In genomic region chr11:12746593-12747097, GRCh38 we compare ENCODE assay signal across 9 cellular contexts.
DNase-seq lines count a peak whose midpoint lies in the region; ATAC-seq, FAIRE-seq and TF ChIP-seq lines count a peak whose summit lies in the region.
"Had no signal": no experiment of that assay in that cellular context is flagged by ENCODE, and none has a peak within 500 bp of the region (broad histone marks: within the 10 kb centered on the region; RNA-seq: fewer than 3 reads in every experiment).

No MANE protein-coding gene starts in this region.

- peak overlapping the region; percentile 5 for H3K27ac ChIP-seq in astrocyte (ENCODE audit: low read depth, low read length)
- H3K27ac ChIP-seq in HepG2 (ENCODE audit: extremely low read length, insufficient read depth, low read length), result no peak overlapping the region

- DNase-seq in DMS 273 (lab: John Stamatoyannopoulos, UW; ENCODE audit: unreplicated experiment), result peak; percentile 95
- DNase-seq in NCI-H2029 (lab: John Stamatoyannopoulos, UW), result peak; percentile 92
- DNase-seq in astrocyte (ENCODE audit: low read depth), result peak; percentile 92
- peak; percentile 29 for DNase-seq in HepG2 (ENCODE audit: low spot score)
- DNase-seq in GM19240 (ENCODE audit: insufficient read length, low spot score), result no peak
- DNase-seq in dermis blood vessel endothelial cell, result no peak

- no peaks in the 10 kb centered on the region for H3K27me3 ChIP-seq in astrocyte (ENCODE audit: insufficient read depth, low read length)
- H3K27me3 ChIP-seq in HepG2 (ENCODE audit: control insufficient read depth in 1 of 2, insufficient read depth in 2 of 2, low read length in 2 of 2), result no peaks in the 10 kb centered on the region

- H3K4me3 ChIP-seq in astrocyte (ENCODE audit: insufficient read depth, low read depth, low read length) (no peak overlapping the region), HepG2 (replicated peaks in 1 of 3; ENCODE audit: insufficient read depth in 1 of 3, low read depth in 2 of 3, low read length in 3 of 3) (no peak overlapping the region)

- intact Hi-C loops in HepG2 (cut with micrococcal nuclease; ENCODE audit: unreplicated experiment), result no loop called here

- no peak overlapping the region for H2AFZ ChIP-seq in astrocyte (ENCODE audit: low read depth, low read length)
- no peak overlapping the region for H2AFZ ChIP-seq in HepG2 (ENCODE audit: low read length)

- no peaks in the 10 kb centered on the region for H3K9me3 ChIP-seq in astrocyte (ENCODE audit: insufficient read depth, low read depth, low read length)
- no peaks in the 10 kb centered on the region for H3K9me3 ChIP-seq in HepG2 (ENCODE audit: low read length)

- TF ChIP-seq POLR2A in HepG2 (IDR thresholded peaks at IDR 0.05; ENCODE audit: insufficient read depth in 1 of 2, low read depth in 2 of 2, low read length in 2 of 2), result no peak

- ATAC-seq in HepG2, result peak; percentile 38
- ATAC-seq in HG02759 (IDR thresholded peaks at IDR 0.05; ENCODE audit: unreplicated experiment), result no peak
- no peak for ATAC-seq in GM18870 (IDR thresholded peaks at IDR 0.05; ENCODE audit: unreplicated experiment)

- TF ChIP-seq EP300 in HepG2 (IDR thresholded peaks at IDR 0.05; ENCODE audit: low read depth in 2 of 2, low read length in 2 of 2) (no peak), HepG2 (CRISPR knock-in tag; IDR thresholded peaks at IDR 0.05; ENCODE audit: borderline replicate concordance) (no peak)

- H3K36me3 Mint-ChIP-seq in astrocyte (ENCODE audit: low read depth, unreplicated experiment), result no peaks in the 10 kb centered on the region
- H3K36me3 Mint-ChIP-seq: naive thymus-derived CD8-positive, alpha-beta T cell had no signal

- H3K9me3 Mint-ChIP-seq in astrocyte (ENCODE audit: unreplicated experiment), result no peaks in the 10 kb centered on the region
- H3K9me3 Mint-ChIP-seq: naive thymus-derived CD8-positive, alpha-beta T cell had no signal

- H4K20me1 ChIP-seq in astrocyte (ENCODE audit: insufficient read depth, low read length), result peaks cover 95% of the 10 kb centered on the region
- H4K20me1 ChIP-seq in HepG2 (ENCODE audit: insufficient read depth, low read length), result peaks cover 17% of the 10 kb centered on the region

- POLR2A ChIA-PET in HepG2 (lab: Yijun Ruan, JAX), result interaction anchor here (0.5 kb wide), 1 partner anchor 56 kb away, joined by 3 read pairs; no protein-coding TSS in a partner anchor

- TF ChIP-seq CTCF in astrocyte (IDR thresholded peaks at IDR 0.05; ENCODE audit: insufficient read depth, low read depth, low read length), result peak; percentile 9
- no peak for TF ChIP-seq CTCF in HepG2 (CRISPR knock-in tag; IDR thresholded peaks at IDR 0.05)

- peak overlapping the region; percentile 30 for H3K27ac Mint-ChIP-seq in astrocyte (ENCODE audit: unreplicated experiment)
- H3K27ac Mint-ChIP-seq: naive thymus-derived CD8-positive, alpha-beta T cell had no signal

- H3K36me3 ChIP-seq in astrocyte (ENCODE audit: insufficient read depth, low read length) (no peaks in the 10 kb centered on the region), HepG2 (replicated peaks in 1 of 2; ENCODE audit: control insufficient read depth in 1 of 2, insufficient read depth in 2 of 2, low read length in 2 of 2) (no peaks in the 10 kb centered on the region)

- H3K4me2 ChIP-seq in astrocyte (ENCODE audit: low read length) (peak overlapping the region; percentile 66), HepG2 (ENCODE audit: low read depth, low read length) (no peak overlapping the region)

- peaks cover 40% of the 10 kb centered on the region for H3K4me1 Mint-ChIP-seq in astrocyte (ENCODE audit: low read depth, unreplicated experiment)

- peak overlapping the region; percentile 43 for H3K4me3 Mint-ChIP-seq in astrocyte (ENCODE audit: unreplicated experiment)
- H3K4me3 Mint-ChIP-seq: naive thymus-derived CD8-positive, alpha-beta T cell had no signal

- BruUV-seq in HepG2 (replicated peaks; lab: Mats Ljungman, UMichigan), result no TSS peak

- no peaks in the 10 kb centered on the region for H3K27me3 Mint-ChIP-seq in astrocyte (ENCODE audit: low read depth, unreplicated experiment)

- WGBS in HepG2 (ENCODE audit: low lambda C conversion rate), result 79% methylated on average over 6 of the region's 6 CpGs

- CTCF ChIA-PET in HepG2 (lab: Yijun Ruan, JAX; ENCODE audit: low intra/inter-chr PET ratio, low total read pairs), result no interaction called here

- no peak for TF ChIP-seq RAD21 in HepG2 (CRISPR knock-in tag; IDR thresholded peaks at IDR 0.05)

- peaks cover 96% of the 10 kb centered on the region for H3K79me2 ChIP-seq in astrocyte (ENCODE audit: insufficient read depth, low read length)
- peaks cover 26% of the 10 kb centered on the region for H3K79me2 ChIP-seq in HepG2 (ENCODE audit: insufficient read depth, low read length)

- no peak overlapping the region for H3K9ac ChIP-seq in astrocyte (ENCODE audit: low read length)
- H3K9ac ChIP-seq in HepG2 (ENCODE audit: insufficient read depth, low read depth, low read length), result no peak overlapping the region

- in situ Hi-C loops in HepG2 (cut with HindIII; ENCODE audit: extremely low pct_ligation_motif_present, low pct_unique_long_range_greater_than_20kb), result no loop called here

- no peak for FAIRE-seq in astrocyte (lab: Jason Lieb, UNC)
- no peak for FAIRE-seq in HepG2 (lab: Jason Lieb, UNC)

- H3K4me1 ChIP-seq in astrocyte (ENCODE audit: insufficient read depth, low read length) (peaks cover 19% of the 10 kb centered on the region), HepG2 (ENCODE audit: insufficient read depth, low read length) (peaks cover 42% of the 10 kb centered on the region)

TF ChIP-seq in HepG2, 621 proteins besides CTCF, POLR2A, EP300 and RAD21:
- 0 out of 2 replicates have a peak, but pooled peaks have one; percentile 24 for TF ChIP-seq PATZ1 (CRISPR knock-in tag; IDR thresholded peaks at IDR 0.05)
- TF ChIP-seq ZNF687 (CRISPR knock-in tag; IDR thresholded peaks at IDR 0.05), result peak; percentile 24
- TF ChIP-seq SIX4 (CRISPR knock-in tag; IDR thresholded peaks at IDR 0.05), result peak; percentile 95
- TF ChIP-seq PHF21A (CRISPR knock-in tag; IDR thresholded peaks at IDR 0.05), result no peak
- TF ChIP-seq ZNF101 (CRISPR knock-in tag; IDR thresholded peaks at IDR 0.05; ENCODE audit: borderline replicate concordance, low read depth), result no peak
- 0 out of 2 replicates have a peak, but pooled peaks have one; percentile 32 for TF ChIP-seq ZBTB7B (CRISPR knock-in tag; IDR thresholded peaks at IDR 0.05)
- peak; percentile 67; the same call in 1 of the 2 replicates for TF ChIP-seq SIX1 (CRISPR knock-in tag; IDR thresholded peaks at IDR 0.05; ENCODE audit: borderline replicate concordance)
TF ChIP-seq in HepG2: peak in this region for 5.

Comparison
In these comparisons a context has a peak if more than half of its experiments do, and no peak if none do; other contexts are left out.
1. DNase-seq: peak in DMS 273 (single experiment), NCI-H2029 (single experiment), astrocyte (single experiment) and HepG2 (single experiment); none in GM19240 (single experiment) and dermis blood vessel endothelial cell (single experiment).